18 cellular contexts compared by ENCODE assay signal in genomic region chr5:40202852-40203440, GRCh38.
"Had no signal": no experiment of that assay in that cellular context is flagged by ENCODE, and none has a peak within 500 bp of the region (broad histone marks: within the 10 kb centered on the region; RNA-seq: fewer than 3 reads in every experiment).

No MANE protein-coding gene starts in this region.

- H3K27ac ChIP-seq: adrenal gland, epithelial cell of prostate, lower lobe of right lung, ovary, sigmoid colon had no signal

- H3K36me3 ChIP-seq: adrenal gland, lower lobe of right lung, ovary, sigmoid colon, spleen, upper lobe of right lung had no signal

- H3K9me3 ChIP-seq: ovary, sigmoid colon, spleen, upper lobe of right lung had no signal

- H3K4me3 Mint-ChIP-seq: dendritic cell treated with granulocyte-macrophage colony-stimulating factor and Interleukin-4, amounts not matched to agents 40 ng/mL and 50 ng/mL, for 4 days; natural killer cell; stimulated activated naive B cell treated with anti-CD40 and anti-IgM and Interleukin-4, amounts not matched to agents 10 μg/mL and 1 μg/mL and 100 μg/mL, for 72 hours; T-cell had no signal

- H3K4me1 ChIP-seq: sigmoid colon, upper lobe of right lung had no signal

- DNase-seq: activated CD4-positive, alpha-beta T cell treated with anti-CD3 and anti-CD28 coated beads, Interleukin-2, amount 50 U/mL, for 1 hour; activated CD4-positive, CD25-positive, alpha-beta regulatory T cell treated with anti-CD3 and anti-CD28 coated beads, Interleukin-2, amount 50 U/mL, for 72 hours; activated gamma-delta T cell treated with Interleukin-2 at 50 U/mL for 16 hours; adrenal gland; foreskin fibroblast; glutamatergic neuron; lower lobe of right lung; natural killer cell; ovary; sigmoid colon; spleen; stimulated activated naive B cell treated with anti-CD40 and anti-IgM and Interleukin-4, amounts not matched to agents 10 μg/mL and 1 μg/mL and 100 μg/mL, for 72 hours; T-cell; T-helper 9 cell; upper lobe of right lung had no signal

- H3K4me1 Mint-ChIP-seq: stimulated activated naive B cell treated with anti-CD40 and anti-IgM and Interleukin-4, amounts not matched to agents 10 μg/mL and 1 μg/mL and 100 μg/mL, for 72 hours had no signal

- H3K27me3 Mint-ChIP-seq: dendritic cell treated with granulocyte-macrophage colony-stimulating factor and Interleukin-4, amounts not matched to agents 40 ng/mL and 50 ng/mL, for 4 days; stimulated activated naive B cell treated with anti-CD40 and anti-IgM and Interleukin-4, amounts not matched to agents 10 μg/mL and 1 μg/mL and 100 μg/mL, for 72 hours; T-cell had no signal

- H3K36me3 Mint-ChIP-seq: natural killer cell; stimulated activated naive B cell treated with anti-CD40 and anti-IgM and Interleukin-4, amounts not matched to agents 10 μg/mL and 1 μg/mL and 100 μg/mL, for 72 hours; T-cell had no signal

- H3K27me3 ChIP-seq: adrenal gland, ovary, sigmoid colon, spleen, upper lobe of right lung had no signal

- H3K4me3 ChIP-seq: adrenal gland, lower lobe of right lung, ovary, sigmoid colon, spleen, upper lobe of right lung had no signal

- H3K27ac Mint-ChIP-seq: activated naive CD4-positive, alpha-beta T cell treated with anti-CD3 and anti-CD28 coated beads, Interleukin-2, amount 50 U/mL, for 72 hours; dendritic cell treated with granulocyte-macrophage colony-stimulating factor and Interleukin-4, amounts not matched to agents 40 ng/mL and 50 ng/mL, for 4 days; natural killer cell; stimulated activated naive B cell treated with anti-CD40 and anti-IgM and Interleukin-4, amounts not matched to agents 10 μg/mL and 1 μg/mL and 100 μg/mL, for 72 hours; T-cell had no signal

- ATAC-seq: activated naive CD4-positive, alpha-beta T cell treated with anti-CD3 and anti-CD28 coated beads, Interleukin-2, amount 50 U/mL, for 72 hours; lower lobe of right lung; natural killer cell; stimulated activated naive B cell treated with anti-CD40 and anti-IgM and Interleukin-4, amounts not matched to agents 10 μg/mL and 1 μg/mL and 100 μg/mL, for 72 hours; T-cell; upper lobe of right lung had no signal

- H3K9me3 Mint-ChIP-seq: dendritic cell treated with granulocyte-macrophage colony-stimulating factor and Interleukin-4, amounts not matched to agents 40 ng/mL and 50 ng/mL, for 4 days; natural killer cell; stimulated activated naive B cell treated with anti-CD40 and anti-IgM and Interleukin-4, amounts not matched to agents 10 μg/mL and 1 μg/mL and 100 μg/mL, for 72 hours; T-cell had no signal
